Comparison of ENCODE assay signal across 17 cellular contexts in genomic region chr13:90502143-90502542, GRCh38.
"Had no signal": no experiment of that assay in that cellular context is flagged by ENCODE, and none has a peak within 500 bp of the region (broad histone marks: within the 10 kb centered on the region; RNA-seq: fewer than 3 reads in every experiment).

No MANE protein-coding gene starts in this region.

- DNase-seq: activated CD4-positive, alpha-beta T cell treated with anti-CD3 and anti-CD28 coated beads, Interleukin-2, amount 50 U/mL, for 48 hours; activated CD8-positive, alpha-beta memory T cell treated with anti-CD3 and anti-CD28 coated beads, Interleukin-2, amount 10 ng/mL, durations not matched to agents 7 days and 5 days; activated naive CD4-positive, alpha-beta T cell; activated naive CD8-positive, alpha-beta T cell treated with anti-CD3 and anti-CD28 coated beads for 36 hours; amniotic stem cell; dorsolateral prefrontal cortex; foreskin melanocyte; immature natural killer cell; kidney glomerular epithelial cell; natural killer cell; pancreas; sigmoid colon; stimulated activated CD4-positive, alpha-beta T cell treated with anti-CD3 and anti-CD28 coated beads, Interleukin-4, amount 100 ng/mL, for 24 hours had no signal

- H3K4me3 ChIP-seq: dorsolateral prefrontal cortex, pancreas, sigmoid colon, thoracic aorta had no signal

- ATAC-seq: activated CD8-positive, alpha-beta memory T cell treated with anti-CD3 and anti-CD28 coated beads, Interleukin-2, amount 10 ng/mL, durations not matched to agents 7 days and 5 days; activated T-helper 17 cell treated with anti-CD3 and anti-CD28 coated beads, Interleukin-2, amount 50 U/mL, for 72 hours; natural killer cell; stimulated activated effector memory CD8-positive, alpha-beta T cell treated with anti-CD3 and anti-CD28 coated beads, Interleukin-12 subunit alpha, Interleukin-12 subunit beta, amount 100 ng/mL, for 72 hours had no signal

- H3K27ac Mint-ChIP-seq: activated CD8-positive, alpha-beta memory T cell treated with anti-CD3 and anti-CD28 coated beads, Interleukin-2, amount 10 ng/mL, durations not matched to agents 7 days and 5 days; activated naive CD8-positive, alpha-beta T cell treated with anti-CD3 and anti-CD28 coated beads for 36 hours; activated T-helper 17 cell treated with anti-CD3 and anti-CD28 coated beads, Interleukin-2, amount 50 U/mL, for 72 hours; immature natural killer cell; natural killer cell; stimulated activated effector memory CD8-positive, alpha-beta T cell treated with anti-CD3 and anti-CD28 coated beads, Interleukin-12 subunit alpha, Interleukin-12 subunit beta, amount 100 ng/mL, for 72 hours; T-helper 2 cell treated with Interferon-gamma antibody and Interleukin-4, amounts not matched to agents 5 μg/mL and 100 μg/mL, for 36 hours had no signal

- H3K4me1 Mint-ChIP-seq: activated CD8-positive, alpha-beta memory T cell treated with anti-CD3 and anti-CD28 coated beads, Interleukin-2, amount 10 ng/mL, durations not matched to agents 7 days and 5 days; activated naive CD8-positive, alpha-beta T cell treated with anti-CD3 and anti-CD28 coated beads for 36 hours; activated T-helper 17 cell treated with anti-CD3 and anti-CD28 coated beads, Interleukin-2, amount 50 U/mL, for 72 hours; immature natural killer cell; natural killer cell; stimulated activated effector memory CD8-positive, alpha-beta T cell treated with anti-CD3 and anti-CD28 coated beads, Interleukin-12 subunit alpha, Interleukin-12 subunit beta, amount 100 ng/mL, for 72 hours had no signal

- H3K27me3 ChIP-seq: dorsolateral prefrontal cortex, pancreas, sigmoid colon had no signal

- H3K27ac ChIP-seq: dorsolateral prefrontal cortex, pancreas, sigmoid colon, thoracic aorta had no signal

- H3K4me3 Mint-ChIP-seq: activated CD8-positive, alpha-beta memory T cell treated with anti-CD3 and anti-CD28 coated beads, Interleukin-2, amount 10 ng/mL, durations not matched to agents 7 days and 5 days; activated naive CD8-positive, alpha-beta T cell treated with anti-CD3 and anti-CD28 coated beads for 36 hours; activated T-helper 17 cell treated with anti-CD3 and anti-CD28 coated beads, Interleukin-2, amount 50 U/mL, for 72 hours; immature natural killer cell; natural killer cell; stimulated activated effector memory CD8-positive, alpha-beta T cell treated with anti-CD3 and anti-CD28 coated beads, Interleukin-12 subunit alpha, Interleukin-12 subunit beta, amount 100 ng/mL, for 72 hours; T-helper 2 cell treated with Interferon-gamma antibody and Interleukin-4, amounts not matched to agents 5 μg/mL and 100 μg/mL, for 36 hours had no signal

- H3K9me3 ChIP-seq: pancreas, sigmoid colon, thoracic aorta had no signal

- H3K36me3 ChIP-seq: pancreas, sigmoid colon, thoracic aorta had no signal

- H3K27me3 Mint-ChIP-seq: activated CD8-positive, alpha-beta memory T cell treated with anti-CD3 and anti-CD28 coated beads, Interleukin-2, amount 10 ng/mL, durations not matched to agents 7 days and 5 days; activated naive CD8-positive, alpha-beta T cell treated with anti-CD3 and anti-CD28 coated beads for 36 hours; activated T-helper 17 cell treated with anti-CD3 and anti-CD28 coated beads, Interleukin-2, amount 50 U/mL, for 72 hours had no signal

- H3K36me3 Mint-ChIP-seq: activated CD8-positive, alpha-beta memory T cell treated with anti-CD3 and anti-CD28 coated beads, Interleukin-2, amount 10 ng/mL, durations not matched to agents 7 days and 5 days; activated naive CD8-positive, alpha-beta T cell treated with anti-CD3 and anti-CD28 coated beads for 36 hours; immature natural killer cell; natural killer cell; stimulated activated effector memory CD8-positive, alpha-beta T cell treated with anti-CD3 and anti-CD28 coated beads, Interleukin-12 subunit alpha, Interleukin-12 subunit beta, amount 100 ng/mL, for 72 hours had no signal
